In the genomic region with DNA sequence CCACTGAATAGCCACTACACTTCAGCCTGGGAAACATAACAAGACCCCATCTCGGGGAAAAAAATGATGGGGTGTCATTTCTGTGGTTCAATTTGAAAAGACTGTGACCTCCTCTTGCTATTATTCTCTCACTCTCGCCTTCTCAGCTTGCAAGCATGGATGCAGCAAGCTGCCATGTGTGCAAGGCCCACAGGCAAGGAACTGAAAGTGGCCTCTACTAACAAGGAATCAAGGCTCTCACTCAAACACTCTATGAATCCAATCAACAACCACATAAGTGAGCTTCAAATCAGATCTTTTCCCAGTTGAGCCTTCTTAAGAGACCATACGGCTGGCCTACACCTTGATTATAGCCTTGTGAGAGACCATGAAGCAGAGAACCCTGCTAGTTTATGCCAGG, we compare ENCODE assay signal across 2 cellular contexts.
TF ChIP-seq lines count a peak whose summit lies in the region.

No MANE protein-coding gene starts in this region.

TF ChIP-seq in SK-N-SH, 30 proteins besides CTCF, POLR2A, EP300 and RAD21 (continued from another document):
- TF ChIP-seq, protein P1, sequence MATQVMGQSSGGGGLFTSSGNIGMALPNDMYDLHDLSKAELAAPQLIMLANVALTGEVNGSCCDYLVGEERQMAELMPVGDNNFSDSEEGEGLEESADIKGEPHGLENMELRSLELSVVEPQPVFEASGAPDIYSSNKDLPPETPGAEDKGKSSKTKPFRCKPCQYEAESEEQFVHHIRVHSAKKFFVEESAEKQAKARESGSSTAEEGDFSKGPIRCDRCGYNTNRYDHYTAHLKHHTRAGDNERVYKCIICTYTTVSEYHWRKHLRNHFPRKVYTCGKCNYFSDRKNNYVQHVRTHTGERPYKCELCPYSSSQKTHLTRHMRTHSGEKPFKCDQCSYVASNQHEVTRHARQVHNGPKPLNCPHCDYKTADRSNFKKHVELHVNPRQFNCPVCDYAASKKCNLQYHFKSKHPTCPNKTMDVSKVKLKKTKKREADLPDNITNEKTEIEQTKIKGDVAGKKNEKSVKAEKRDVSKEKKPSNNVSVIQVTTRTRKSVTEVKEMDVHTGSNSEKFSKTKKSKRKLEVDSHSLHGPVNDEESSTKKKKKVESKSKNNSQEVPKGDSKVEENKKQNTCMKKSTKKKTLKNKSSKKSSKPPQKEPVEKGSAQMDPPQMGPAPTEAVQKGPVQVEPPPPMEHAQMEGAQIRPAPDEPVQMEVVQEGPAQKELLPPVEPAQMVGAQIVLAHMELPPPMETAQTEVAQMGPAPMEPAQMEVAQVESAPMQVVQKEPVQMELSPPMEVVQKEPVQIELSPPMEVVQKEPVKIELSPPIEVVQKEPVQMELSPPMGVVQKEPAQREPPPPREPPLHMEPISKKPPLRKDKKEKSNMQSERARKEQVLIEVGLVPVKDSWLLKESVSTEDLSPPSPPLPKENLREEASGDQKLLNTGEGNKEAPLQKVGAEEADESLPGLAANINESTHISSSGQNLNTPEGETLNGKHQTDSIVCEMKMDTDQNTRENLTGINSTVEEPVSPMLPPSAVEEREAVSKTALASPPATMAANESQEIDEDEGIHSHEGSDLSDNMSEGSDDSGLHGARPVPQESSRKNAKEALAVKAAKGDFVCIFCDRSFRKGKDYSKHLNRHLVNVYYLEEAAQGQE (IDR thresholded peaks at IDR 0.05; ENCODE audit: low read depth, low read length), result no peak
- TF ChIP-seq, protein P2, sequence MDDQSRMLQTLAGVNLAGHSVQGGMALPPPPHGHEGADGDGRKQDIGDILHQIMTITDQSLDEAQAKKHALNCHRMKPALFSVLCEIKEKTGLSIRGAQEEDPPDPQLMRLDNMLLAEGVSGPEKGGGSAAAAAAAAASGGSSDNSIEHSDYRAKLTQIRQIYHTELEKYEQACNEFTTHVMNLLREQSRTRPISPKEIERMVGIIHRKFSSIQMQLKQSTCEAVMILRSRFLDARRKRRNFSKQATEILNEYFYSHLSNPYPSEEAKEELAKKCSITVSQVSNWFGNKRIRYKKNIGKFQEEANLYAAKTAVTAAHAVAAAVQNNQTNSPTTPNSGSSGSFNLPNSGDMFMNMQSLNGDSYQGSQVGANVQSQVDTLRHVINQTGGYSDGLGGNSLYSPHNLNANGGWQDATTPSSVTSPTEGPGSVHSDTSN (IDR thresholded peaks at IDR 0.05), result no peak
- TF ChIP-seq GATA2 (CRISPR knock-in tag; IDR thresholded peaks at IDR 0.05), result no peak
- no peak for TF ChIP-seq EZH2phosphoT487 (IDR thresholded peaks at IDR 0.05; ENCODE audit: borderline replicate concordance, low read depth)
- TF ChIP-seq, protein P3, sequence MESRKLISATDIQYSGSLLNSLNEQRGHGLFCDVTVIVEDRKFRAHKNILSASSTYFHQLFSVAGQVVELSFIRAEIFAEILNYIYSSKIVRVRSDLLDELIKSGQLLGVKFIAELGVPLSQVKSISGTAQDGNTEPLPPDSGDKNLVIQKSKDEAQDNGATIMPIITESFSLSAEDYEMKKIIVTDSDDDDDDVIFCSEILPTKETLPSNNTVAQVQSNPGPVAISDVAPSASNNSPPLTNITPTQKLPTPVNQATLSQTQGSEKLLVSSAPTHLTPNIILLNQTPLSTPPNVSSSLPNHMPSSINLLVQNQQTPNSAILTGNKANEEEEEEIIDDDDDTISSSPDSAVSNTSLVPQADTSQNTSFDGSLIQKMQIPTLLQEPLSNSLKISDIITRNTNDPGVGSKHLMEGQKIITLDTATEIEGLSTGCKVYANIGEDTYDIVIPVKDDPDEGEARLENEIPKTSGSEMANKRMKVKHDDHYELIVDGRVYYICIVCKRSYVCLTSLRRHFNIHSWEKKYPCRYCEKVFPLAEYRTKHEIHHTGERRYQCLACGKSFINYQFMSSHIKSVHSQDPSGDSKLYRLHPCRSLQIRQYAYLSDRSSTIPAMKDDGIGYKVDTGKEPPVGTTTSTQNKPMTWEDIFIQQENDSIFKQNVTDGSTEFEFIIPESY (IDR thresholded peaks at IDR 0.05; ENCODE audit: borderline replicate concordance, low read depth), result no peak
- TF ChIP-seq POLR2AphosphoS5 (IDR thresholded peaks at IDR 0.05; ENCODE audit: low read depth, low read length), result no peak
- TF ChIP-seq CHD2 (IDR thresholded peaks at IDR 0.05; ENCODE audit: low read length, partially characterized antibody), result no peak
- no peak for TF ChIP-seq NFIC (IDR thresholded peaks at IDR 0.05; ENCODE audit: borderline replicate concordance)
- TF ChIP-seq MEF2A (IDR thresholded peaks at IDR 0.05; ENCODE audit: borderline replicate concordance, low read depth), result no peak

TF ChIP-seq in SK-N-SH treated with all-trans-retinoic acid at 6 μM for 48 hours, 23 proteins besides CTCF, POLR2A, EP300 and RAD21 (continued from another document):
- TF ChIP-seq, protein P4, sequence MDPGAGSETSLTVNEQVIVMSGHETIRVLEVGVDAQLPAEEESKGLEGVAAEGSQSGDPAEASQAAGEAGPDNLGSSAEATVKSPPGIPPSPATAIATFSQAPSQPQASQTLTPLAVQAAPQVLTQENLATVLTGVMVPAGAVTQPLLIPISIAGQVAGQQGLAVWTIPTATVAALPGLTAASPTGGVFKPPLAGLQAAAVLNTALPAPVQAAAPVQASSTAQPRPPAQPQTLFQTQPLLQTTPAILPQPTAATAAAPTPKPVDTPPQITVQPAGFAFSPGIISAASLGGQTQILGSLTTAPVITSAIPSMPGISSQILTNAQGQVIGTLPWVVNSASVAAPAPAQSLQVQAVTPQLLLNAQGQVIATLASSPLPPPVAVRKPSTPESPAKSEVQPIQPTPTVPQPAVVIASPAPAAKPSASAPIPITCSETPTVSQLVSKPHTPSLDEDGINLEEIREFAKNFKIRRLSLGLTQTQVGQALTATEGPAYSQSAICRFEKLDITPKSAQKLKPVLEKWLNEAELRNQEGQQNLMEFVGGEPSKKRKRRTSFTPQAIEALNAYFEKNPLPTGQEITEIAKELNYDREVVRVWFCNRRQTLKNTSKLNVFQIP (CRISPR knock-in tag; IDR thresholded peaks at IDR 0.05; ENCODE audit: borderline replicate concordance, low read depth), result no peak
- TF ChIP-seq ZNF8 (CRISPR knock-in tag; IDR thresholded peaks at IDR 0.05), result no peak
- no peak for TF ChIP-seq ZC3H10 (CRISPR knock-in tag; IDR thresholded peaks at IDR 0.05)
- no peak for TF ChIP-seq ARNTL (CRISPR knock-in tag; IDR thresholded peaks at IDR 0.05; ENCODE audit: borderline replicate concordance, low read depth)
- no peak for TF ChIP-seq ISL1 (CRISPR knock-in tag; IDR thresholded peaks at IDR 0.05)
- TF ChIP-seq TOX (CRISPR knock-in tag; IDR thresholded peaks at IDR 0.05; ENCODE audit: borderline replicate concordance), result no peak
- TF ChIP-seq CSDC2 (CRISPR knock-in tag; IDR thresholded peaks at IDR 0.05), result no peak
- no peak for TF ChIP-seq ESRRG (CRISPR knock-in tag; IDR thresholded peaks at IDR 0.05)
- TF ChIP-seq TCF4 (CRISPR knock-in tag; IDR thresholded peaks at IDR 0.05; ENCODE audit: borderline replicate concordance), result no peak
